In genomic region chr16:20901068-20901440, GRCh38 we compare ENCODE assay signal across 7 cellular contexts. TPM values are rescaled to one million over a fixed set of nuclear protein-coding genes. Genes with fewer than 3 reads are reported as not detected.
DNase-seq lines count a peak whose midpoint lies in the region; ATAC-seq and TF ChIP-seq lines count a peak whose summit lies in the region.

No MANE protein-coding gene starts in this region.

- H3K27me3 ChIP-seq in H7 (ENCODE audit: control insufficient read depth, insufficient read depth, low read length), result no peaks in the 10 kb centered on the region

- BruUV-seq in OCI-LY7 (replicated peaks; lab: Mats Ljungman, UMichigan), result TSS peak; percentile 41

- peaks cover 8% of the 10 kb centered on the region for H3K27me3 Mint-ChIP-seq in endothelial cell (ENCODE audit: unreplicated experiment)
- H3K27me3 Mint-ChIP-seq in neural crest cell (ENCODE audit: low read depth), result no peaks in the 10 kb centered on the region

- H3K9me2 ChIP-seq in OCI-LY7 (ENCODE audit: insufficient read depth, low read length), result no peaks in the 10 kb centered on the region

- POLR2A ChIA-PET in OCI-LY7 (lab: Charles Lee), result interaction anchor here (1.3 kb wide), 1 partner anchor 50 kb away, joined by 4 read pairs; no protein-coding TSS in a partner anchor

- H2AFZ ChIP-seq in OCI-LY7 (ENCODE audit: low read length), result peak overlapping the region; percentile 75

- TF ChIP-seq CTCF in OCI-LY7 (conservative IDR thresholded peaks at IDR 0.05; ENCODE audit: low read length), result no peak
- no peak for TF ChIP-seq CTCF in endothelial cell (IDR thresholded peaks at IDR 0.05; ENCODE audit: unreplicated experiment)
- TF ChIP-seq CTCF in neural crest cell (conservative IDR thresholded peaks at IDR 0.05), result no peak

- DNase-seq in H7, result no peak
- no peak for DNase-seq in OCI-LY7 (ENCODE audit: low spot score)
- DNase-seq in endothelial cell (ENCODE audit: low spot score), result no peak
- DNase-seq in neural crest cell (ENCODE audit: low read depth, low spot score), result no peak
- DNase-seq in globus pallidus (ENCODE audit: low spot score), result no peak
- no peak for DNase-seq in NCI-H1436 treated with DMSO at 0.1 percent for 48 hours (lab: John Stamatoyannopoulos, UW)

- H3K79me2 ChIP-seq in OCI-LY7 (ENCODE audit: insufficient read depth, low read depth, low read length), result peaks cover 27% of the 10 kb centered on the region; the same call in 1 of the 2 replicates

- H3K4me3 Mint-ChIP-seq in endothelial cell (ENCODE audit: unreplicated experiment) (peak overlapping the region; percentile 94), neural crest cell (peak overlapping the region; percentile 94)

- peaks cover 2% of the 10 kb centered on the region; the same call in 1 of the 2 replicates for H3K36me3 ChIP-seq in H7 (replicated peaks; ENCODE audit: control insufficient read depth, insufficient read depth, low read length)
- peaks cover 24% of the 10 kb centered on the region for H3K36me3 ChIP-seq in OCI-LY7 (ENCODE audit: insufficient read depth, low read length)

- H3K4me1 ChIP-seq in OCI-LY7 (ENCODE audit: insufficient read depth, low read length, poor library complexity, severe bottlenecking), result peaks cover 50% of the 10 kb centered on the region

- H3K9me3 Mint-ChIP-seq in endothelial cell (ENCODE audit: unreplicated experiment), result no peaks in the 10 kb centered on the region
- H3K9me3 Mint-ChIP-seq in neural crest cell, result no peaks in the 10 kb centered on the region

- ATAC-seq in GM18520 (IDR thresholded peaks at IDR 0.05; ENCODE audit: unreplicated experiment), result no peak

- CTCF ChIA-PET in OCI-LY7 (lab: Charles Lee; ENCODE audit: unreplicated experiment), result no interaction called here

- no peaks in the 10 kb centered on the region for H3K36me3 Mint-ChIP-seq in endothelial cell (ENCODE audit: low read depth, unreplicated experiment)
- peaks cover 4% of the 10 kb centered on the region for H3K36me3 Mint-ChIP-seq in neural crest cell (ENCODE audit: low read depth)

- intact Hi-C loops in OCI-LY7 (cut with micrococcal nuclease; ENCODE audit: unreplicated experiment), result loop anchor here (2.0 to 10.0 kb wide), 3 partner anchors 26 to 1396 kb away; partner anchors contain the start of genes ERI2, POLR3E and REXO5

- peaks cover 21% of the 10 kb centered on the region for H4K20me1 ChIP-seq in OCI-LY7 (ENCODE audit: insufficient read depth, low read length)

- H3K9me3 ChIP-seq in OCI-LY7 (ENCODE audit: low read length), result no peaks in the 10 kb centered on the region

- peak overlapping the region; percentile 98 for H3K27ac Mint-ChIP-seq in endothelial cell (ENCODE audit: unreplicated experiment)
- peak overlapping the region; percentile 99 for H3K27ac Mint-ChIP-seq in neural crest cell (ENCODE audit: unreplicated experiment)

- H3K4me1 Mint-ChIP-seq in endothelial cell (ENCODE audit: unreplicated experiment), result peaks cover 72% of the 10 kb centered on the region
- H3K4me1 Mint-ChIP-seq in neural crest cell, result peaks cover 66% of the 10 kb centered on the region

- peak overlapping the region; percentile 91 for H3K4me2 ChIP-seq in OCI-LY7 (ENCODE audit: low read length)

- H3K4me3 ChIP-seq in H7 (ENCODE audit: insufficient read depth, low read depth, low read length), result peak overlapping the region; percentile 88
- H3K4me3 ChIP-seq in OCI-LY7 (ENCODE audit: low read depth, low read length, poor library complexity, severe bottlenecking), result peak overlapping the region; percentile 75

- H3K27ac ChIP-seq in OCI-LY7 (ENCODE audit: low read depth, low read length, poor library complexity, severe bottlenecking), result peak overlapping the region; percentile 56

RNA-seq across cellular contexts. Expression of gene LYRM1, which starts 0.5 kb away (rescaled TPM):
- total RNA-seq in H7 (2014; rRNA removed; shearing (Covaris generic)), result 29.8 and 42.4 TPM in 2 replicates
- total RNA-seq in OCI-LY7 (2014; rRNA removed; shearing (Covaris generic)), result 24.0 and 24.3 TPM in 2 replicates
- 23.3 and 24.0 TPM in 2 replicates for total RNA-seq in OCI-LY7 (2022)
- 14.0 TPM for total RNA-seq in endothelial cell (ENCODE audit: unreplicated experiment)
- total RNA-seq in neural crest cell, result 20.4 and 20.8 TPM in 2 replicates

RNA-seq across cellular contexts. Expression of gene DCUN1D3, which starts 0.9 kb away (rescaled TPM):
- 10.4 and 11.9 TPM in 2 replicates for total RNA-seq in H7 (2014; rRNA removed; shearing (Covaris generic))
- 3.1 and 3.3 TPM in 2 replicates for total RNA-seq in OCI-LY7 (2014; rRNA removed; shearing (Covaris generic))
- total RNA-seq in OCI-LY7 (2022) (4.5 and 5.1 TPM in 2 replicates), endothelial cell (ENCODE audit: unreplicated experiment) (17.2 TPM), neural crest cell (13.4 and 13.5 TPM in 2 replicates)
